In genomic region chr4:123587983-123588494, GRCh38 we compare ENCODE assay signal across 8 cellular contexts.
DNase-seq lines count a peak whose midpoint lies in the region; ATAC-seq and TF ChIP-seq lines count a peak whose summit lies in the region.

No MANE protein-coding gene starts in this region.

- H3K36me3 Mint-ChIP-seq in Caco-2 (ENCODE audit: insufficient read depth, unreplicated experiment) (no peaks in the 10 kb centered on the region), HFFc6 (ENCODE audit: low read depth) (no peaks in the 10 kb centered on the region)
- H3K36me3 Mint-ChIP-seq in activated CD8-positive, alpha-beta T cell treated with anti-CD3 and anti-CD28 coated beads for 36 hours (ENCODE audit: low read depth), result no peaks in the 10 kb centered on the region

- CTCF ChIA-PET in Caco-2 (lab: Charles Lee), result no interaction called here
- CTCF ChIA-PET in activated CD8-positive, alpha-beta T cell treated with anti-CD3 and anti-CD28 coated beads for 36 hours (lab: Charles Lee), result interaction anchor here (1.0 to 1.7 kb wide), 3 partner anchors 10 to 23 kb away, joined by 4 to 6 read pairs (median 4); no protein-coding TSS in a partner anchor

- POLR2A ChIA-PET in Caco-2 (lab: Charles Lee), result no interaction called here
- POLR2A ChIA-PET in activated CD8-positive, alpha-beta T cell treated with anti-CD3 and anti-CD28 coated beads for 36 hours (lab: Charles Lee), result interaction anchor here (0.6 kb wide), 1 partner anchor 444 kb away, joined by 3 read pairs; no protein-coding TSS in a partner anchor

- no peak for ATAC-seq in activated CD8-positive, alpha-beta T cell treated with anti-CD3 and anti-CD28 coated beads for 36 hours

- DNase-seq in Caco-2, result peak; percentile 60 to 84
- DNase-seq in HFFc6, result peak; percentile 89
- peak; percentile 90 for DNase-seq in NCI-H748 (lab: John Stamatoyannopoulos, UW; ENCODE audit: unreplicated experiment)
- DNase-seq in fibroblast of gingiva (ENCODE audit: low read depth), result peak; percentile 98
- no peak for DNase-seq in NCI-H1092 (lab: John Stamatoyannopoulos, UW)
- no peak for DNase-seq in NCI-H1092 treated with DMSO at 0.1 percent for 48 hours (lab: John Stamatoyannopoulos, UW)
- DNase-seq in activated CD8-positive, alpha-beta T cell treated with anti-CD3 and anti-CD28 coated beads for 36 hours, result no peak

- BruUV-seq in Caco-2 (replicated peaks; lab: Mats Ljungman, UMichigan), result no TSS peak

- H3K4me1 Mint-ChIP-seq in Caco-2 (ENCODE audit: low read depth, unreplicated experiment) (peaks cover 6% of the 10 kb centered on the region), HFFc6 (ENCODE audit: low read depth) (peaks cover 29% of the 10 kb centered on the region)
- H3K4me1 Mint-ChIP-seq in activated CD8-positive, alpha-beta T cell treated with anti-CD3 and anti-CD28 coated beads for 36 hours (ENCODE audit: low read depth), result peaks cover 6% of the 10 kb centered on the region

- H3K4me1 ChIP-seq in Caco-2, result peaks cover 19% of the 10 kb centered on the region
- peaks cover 19% of the 10 kb centered on the region for H3K4me1 ChIP-seq in skeletal muscle satellite cell (ENCODE audit: control insufficient read depth, insufficient read depth, low read length)

- no peaks in the 10 kb centered on the region for H3K27me3 Mint-ChIP-seq in Caco-2 (ENCODE audit: insufficient read depth, unreplicated experiment)
- no peaks in the 10 kb centered on the region for H3K27me3 Mint-ChIP-seq in HFFc6 (ENCODE audit: insufficient read depth)
- H3K27me3 Mint-ChIP-seq in activated CD8-positive, alpha-beta T cell treated with anti-CD3 and anti-CD28 coated beads for 36 hours, result no peaks in the 10 kb centered on the region

- peak overlapping the region; percentile 32 for H3K4me3 Mint-ChIP-seq in Caco-2 (ENCODE audit: unreplicated experiment)
- H3K4me3 Mint-ChIP-seq in HFFc6, result peak overlapping the region; percentile 74
- no peak overlapping the region for H3K4me3 Mint-ChIP-seq in activated CD8-positive, alpha-beta T cell treated with anti-CD3 and anti-CD28 coated beads for 36 hours

- H3K9me3 Mint-ChIP-seq in Caco-2 (ENCODE audit: unreplicated experiment) (peaks cover 5% of the 10 kb centered on the region), HFFc6 (no peaks in the 10 kb centered on the region)
- no peaks in the 10 kb centered on the region for H3K9me3 Mint-ChIP-seq in activated CD8-positive, alpha-beta T cell treated with anti-CD3 and anti-CD28 coated beads for 36 hours

- H3K27ac Mint-ChIP-seq in Caco-2 (ENCODE audit: unreplicated experiment), result no peak overlapping the region
- peak overlapping the region; percentile 86 for H3K27ac Mint-ChIP-seq in HFFc6
- no peak overlapping the region for H3K27ac Mint-ChIP-seq in activated CD8-positive, alpha-beta T cell treated with anti-CD3 and anti-CD28 coated beads for 36 hours

- H3K36me3 ChIP-seq in Caco-2 (ENCODE audit: control insufficient read depth, insufficient read depth, low read length), result no peaks in the 10 kb centered on the region
- H3K36me3 ChIP-seq in skeletal muscle satellite cell (ENCODE audit: insufficient read depth, low read length), result no peaks in the 10 kb centered on the region

- H3K27me3 ChIP-seq in Caco-2 (replicated peaks; ENCODE audit: control insufficient read depth, insufficient read depth, low read length), result no peaks in the 10 kb centered on the region
- H3K27me3 ChIP-seq in skeletal muscle satellite cell (ENCODE audit: control insufficient read depth, insufficient read depth, low read length), result no peaks in the 10 kb centered on the region

- H3K9me3 ChIP-seq in Caco-2 (no peaks in the 10 kb centered on the region), skeletal muscle satellite cell (replicated peaks; ENCODE audit: low read length) (no peaks in the 10 kb centered on the region)

- TF ChIP-seq CTCF in Caco-2 (IDR thresholded peaks at IDR 0.05; ENCODE audit: insufficient read depth in 1 of 2, low read depth in 1 of 2, low read length in 1 of 2, severe bottlenecking in 1 of 2, unreplicated experiment in 1 of 2) (no peak), HFFc6 (IDR thresholded peaks at IDR 0.05) (no peak)
- no peak for TF ChIP-seq CTCF in activated CD8-positive, alpha-beta T cell treated with anti-CD3 and anti-CD28 coated beads for 36 hours (IDR thresholded peaks at IDR 0.05)

- H3K9ac ChIP-seq in skeletal muscle satellite cell (ENCODE audit: low read depth, low read length), result peak overlapping the region; percentile 22

- intact Hi-C loops in Caco-2 (cut with micrococcal nuclease; ENCODE audit: unreplicated experiment), result no loop called here
- intact Hi-C loops in activated CD8-positive, alpha-beta T cell treated with anti-CD3 and anti-CD28 coated beads for 36 hours (cut with micrococcal nuclease), result no loop called here

- H3K4me3 ChIP-seq in Caco-2 (ENCODE audit: low read depth, low read length) (no peak overlapping the region), skeletal muscle satellite cell (ENCODE audit: low read length) (peak overlapping the region; percentile 0)

- peak overlapping the region; percentile 61 for H3K4me2 ChIP-seq in skeletal muscle satellite cell (ENCODE audit: low read length)

Comparison
In these comparisons a context has a peak if more than half of its experiments do, and no peak if none do; other contexts are left out.
1. DNase-seq: peak in Caco-2 (2 of 2), HFFc6 (single experiment), NCI-H748 (single experiment) and fibroblast of gingiva (single experiment); none in NCI-H1092 (single experiment), NCI-H1092 treated with DMSO at 0.1 percent for 48 hours (single experiment) and activated CD8-positive, alpha-beta T cell treated with anti-CD3 and anti-CD28 coated beads for 36 hours (single experiment).